ENCODE assay signal across 1 cellular context in the genomic region with DNA sequence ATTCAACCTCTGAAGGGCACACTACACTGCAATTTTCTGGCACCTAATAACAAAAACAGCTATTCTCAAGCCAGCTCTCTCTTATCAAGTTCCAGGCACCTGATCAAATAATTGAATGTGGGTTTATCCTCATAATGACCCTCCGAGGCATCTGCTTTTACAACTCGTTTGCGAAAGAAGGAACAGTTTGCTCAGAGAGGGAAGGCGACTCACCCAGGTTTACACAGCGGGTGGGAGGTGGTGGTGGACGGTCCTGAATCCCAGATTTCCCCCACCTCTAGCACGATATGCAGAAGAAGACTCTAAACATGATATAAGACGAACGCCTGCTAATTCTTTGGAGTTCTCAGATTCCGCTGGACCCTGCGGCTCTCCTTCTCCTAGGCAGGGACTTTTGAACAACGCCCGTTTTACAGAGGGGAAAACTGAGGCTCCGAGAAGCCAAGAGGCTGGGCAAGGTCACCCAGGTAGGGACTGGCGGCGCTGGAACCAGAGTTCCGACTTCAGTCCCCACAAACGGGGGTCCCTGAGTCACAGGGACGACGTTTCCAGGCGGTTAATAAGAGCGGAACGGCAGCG.
TF ChIP-seq lines count a peak whose summit lies in the region.

No MANE protein-coding gene starts in this region.

TF ChIP-seq in HEK293T, 16 proteins besides CTCF, POLR2A, EP300 and RAD21 (continued from another document):
- TF ChIP-seq, protein P1, sequence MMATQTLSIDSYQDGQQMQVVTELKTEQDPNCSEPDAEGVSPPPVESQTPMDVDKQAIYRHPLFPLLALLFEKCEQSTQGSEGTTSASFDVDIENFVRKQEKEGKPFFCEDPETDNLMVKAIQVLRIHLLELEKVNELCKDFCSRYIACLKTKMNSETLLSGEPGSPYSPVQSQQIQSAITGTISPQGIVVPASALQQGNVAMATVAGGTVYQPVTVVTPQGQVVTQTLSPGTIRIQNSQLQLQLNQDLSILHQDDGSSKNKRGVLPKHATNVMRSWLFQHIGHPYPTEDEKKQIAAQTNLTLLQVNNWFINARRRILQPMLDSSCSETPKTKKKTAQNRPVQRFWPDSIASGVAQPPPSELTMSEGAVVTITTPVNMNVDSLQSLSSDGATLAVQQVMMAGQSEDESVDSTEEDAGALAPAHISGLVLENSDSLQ (IDR thresholded peaks at IDR 0.05), result no peak
TF ChIP-seq in HEK293T: peak in this region for 0.
